3 cellular contexts compared by ENCODE assay signal in the genomic region with DNA sequence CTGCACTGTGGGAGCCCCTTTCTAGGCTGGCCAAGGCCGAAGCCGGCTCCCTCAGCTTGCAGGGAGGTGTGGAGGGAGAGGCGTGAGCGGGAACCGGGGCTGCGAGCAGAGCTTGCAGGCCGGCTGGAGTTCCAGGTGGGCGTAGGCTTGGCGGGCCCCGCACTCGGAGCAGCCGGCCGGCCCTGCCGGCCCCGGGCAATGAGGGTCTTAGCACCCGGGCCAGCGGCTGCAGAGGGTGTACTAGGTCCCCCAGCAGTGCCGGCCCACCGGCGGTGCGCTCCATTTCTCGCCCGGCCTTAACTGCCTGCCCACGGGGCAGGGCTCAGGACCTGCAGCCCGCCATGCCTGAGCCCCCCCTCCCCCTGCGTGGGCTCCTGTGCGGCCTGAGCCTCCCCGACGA.
DNase-seq lines count a peak whose midpoint lies in the region; FAIRE-seq and TF ChIP-seq lines count a peak whose summit lies in the region.
"Not testable (repeated sequence)": the region's sequence is repeated elsewhere in the genome, so short reads cannot be mapped to it uniquely, and the experiment has no call there.

No MANE protein-coding gene starts in this region.

- H3K4me3 ChIP-seq in kidney (ENCODE audit: low read length in 2 of 2) = not testable (repeated sequence)
- H3K4me3 ChIP-seq in testis = peak overlapping the region; percentile 9 to 19

- not testable (repeated sequence) for TF ChIP-seq CTCF in kidney (IDR thresholded peaks at IDR 0.05; ENCODE audit: borderline replicate concordance, extremely low read depth, insufficient read depth); testis (IDR thresholded peaks at IDR 0.05)

- DNase-seq in activated gamma-delta T cell (lab: John Stamatoyannopoulos, UW) (peak; percentile 5), kidney (peak; percentile 70)
- not testable (repeated sequence) for DNase-seq in testis

- WGBS in testis, 2 donors = 67 to 82% methylated on average over 2 to 21 of the region's 29 CpGs

- not testable (repeated sequence) for H3K9me3 ChIP-seq in kidney (ENCODE audit: control insufficient read depth in 1 of 2, low read length in 2 of 2); testis

- H3K4me1 ChIP-seq in kidney (ENCODE audit: control insufficient read depth in 1 of 2, insufficient read depth in 1 of 2, low read depth in 1 of 2, low read length in 2 of 2); testis: not testable (repeated sequence)

- H3K27me3 ChIP-seq in testis = not testable (repeated sequence)

- not testable (repeated sequence) for H3K27ac ChIP-seq in kidney (ENCODE audit: low read depth in 2 of 2, low read length in 2 of 2); testis

- not testable (repeated sequence) for FAIRE-seq in kidney (lab: Jason Lieb, UNC)

- TF ChIP-seq POLR2A in testis (IDR thresholded peaks at IDR 0.05) = not testable (repeated sequence)

- not testable (repeated sequence) for H3K36me3 ChIP-seq in kidney (ENCODE audit: control insufficient read depth in 1 of 2, insufficient read depth in 2 of 2, low read length in 2 of 2); testis (ENCODE audit: low read depth, missing control alignments)

- intact Hi-C loops in kidney (cut with DNase I); testis (cut with DNase I; ENCODE audit: low total_unique reads): not testable (repeated sequence)

- H3K9ac ChIP-seq in kidney (ENCODE audit: low read length in 2 of 2) = not testable (repeated sequence)
